34 cellular contexts compared by ENCODE assay signal in the genomic region with DNA sequence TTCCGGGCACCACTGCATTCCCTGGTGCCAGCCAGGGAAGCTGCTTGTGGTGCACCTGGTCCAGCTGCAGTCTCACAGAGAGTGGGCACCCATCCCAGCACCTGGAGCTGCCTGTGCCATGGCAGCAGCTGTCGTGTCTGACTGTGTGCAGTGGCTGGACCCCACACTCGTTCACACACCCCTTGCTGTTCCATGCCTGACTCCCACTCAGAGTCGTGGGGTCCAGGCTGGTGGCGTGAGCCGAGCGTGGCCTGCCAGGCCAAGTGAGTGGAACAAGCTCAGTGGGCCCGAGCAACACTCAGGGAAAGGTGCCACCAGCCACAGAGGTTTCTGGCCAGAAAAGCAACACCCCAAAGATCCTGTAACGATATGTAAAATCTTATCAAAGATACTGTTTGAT.
"Had no signal": no experiment of that assay in that cellular context is flagged by ENCODE, and none has a peak within 500 bp of the region (broad histone marks: within the 10 kb centered on the region; RNA-seq: fewer than 3 reads in every experiment).

No MANE protein-coding gene starts in this region.

- H3K36me3 ChIP-seq: adrenal gland, brain microvascular endothelial cell, breast epithelium had no signal

- FAIRE-seq: astrocyte, TTC549 had no signal

- H3K27ac ChIP-seq: adrenal gland, body of pancreas, brain microvascular endothelial cell, breast epithelium, VCaP had no signal

- DNase-seq: activated B cell treated with CpG ODN at 0.5 μM for 24 hours; activated CD4-positive, alpha-beta memory T cell treated with anti-CD3 and anti-CD28 coated beads for 36 hours; activated CD4-positive, alpha-beta T cell treated with anti-CD3 and anti-CD28 coated beads for 4 hours; activated CD4-positive, alpha-beta T cell treated with anti-CD3 and anti-CD28 coated beads, Interleukin-2, amount 10 ng/mL, durations not matched to agents 24 days and 14 days; activated CD4-positive, alpha-beta T cell treated with anti-CD3 and anti-CD28 coated beads, Interleukin-2, amount 50 U/mL, for 1 hour; activated CD4-positive, alpha-beta T cell treated with anti-CD3 and anti-CD28 coated beads, Interleukin-2, amount 50 U/mL, for 4 hours; activated CD4-positive, CD25-positive, alpha-beta regulatory T cell treated with anti-CD3 and anti-CD28 coated beads, Interleukin-2, amount 50 U/mL, for 72 hours; activated CD8-positive, alpha-beta memory T cell treated with anti-CD3 and anti-CD28 coated beads, Interleukin-2, amount 50 U/mL, for 4 hours; activated CD8-positive, alpha-beta T cell treated with anti-CD3 and anti-CD28 coated beads for 36 hours; activated effector memory CD4-positive, alpha-beta T cell treated with anti-CD3 and anti-CD28 coated beads, Interleukin-2, amount 50 U/mL, for 16 hours; activated gamma-delta T cell treated with Interleukin-2 at 50 U/mL for 16 hours; activated naive CD4-positive, alpha-beta T cell; activated naive CD4-positive, alpha-beta T cell treated with anti-CD3 and anti-CD28 coated beads for 36 hours; activated naive CD4-positive, alpha-beta T cell treated with anti-CD3 and anti-CD28 coated beads, Interleukin-2, amount 50 U/mL, for 16 hours; activated naive CD8-positive, alpha-beta T cell treated with anti-CD3 and anti-CD28 coated beads for 36 hours; activated T-cell treated with anti-CD3 and anti-CD28 coated beads for 4 hours; activated T-cell treated with anti-CD3 and anti-CD28 coated beads, Interleukin-2, amount 50 U/mL, for 1 hour; activated T-cell treated with anti-CD3 and anti-CD28 coated beads, Interleukin-2, amount 50 U/mL, for 4 hours; activated T-cell treated with anti-CD3 and anti-CD28 coated beads, Interleukin-2, amount 50 U/mL, for 72 hours; adrenal gland; amniotic stem cell; aorta; body of pancreas; brain microvascular endothelial cell; central memory CD4-positive, alpha-beta T cell; T-helper 1 cell; T-helper 2 cell; T-helper 9 cell had no signal

- H3K27me3 ChIP-seq: adrenal gland, body of pancreas, brain microvascular endothelial cell, breast epithelium had no signal

- ATAC-seq: activated CD8-positive, alpha-beta T cell treated with anti-CD3 and anti-CD28 coated beads for 36 hours; activated naive CD4-positive, alpha-beta T cell treated with anti-CD3 and anti-CD28 coated beads, Interleukin-2, amount 50 U/mL, for 72 hours; activated T-cell treated with anti-CD3 and anti-CD28 coated beads, Interleukin-2, amount 50 U/mL, for 4 hours; activated T-cell treated with anti-CD3 and anti-CD28 coated beads, Interleukin-2, amount 50 U/mL, for 72 hours; activated T-helper 17 cell treated with anti-CD3 and anti-CD28 coated beads, Interleukin-2, amount 50 U/mL, for 72 hours; body of pancreas had no signal

- H3K4me3 ChIP-seq: adrenal gland, body of pancreas, breast epithelium had no signal

- H3K4me1 ChIP-seq: adrenal gland, body of pancreas, breast epithelium had no signal

- H3K9me3 ChIP-seq: adrenal gland, body of pancreas, breast epithelium had no signal
